ENCODE assay signal across 26 cellular contexts in the genomic region with DNA sequence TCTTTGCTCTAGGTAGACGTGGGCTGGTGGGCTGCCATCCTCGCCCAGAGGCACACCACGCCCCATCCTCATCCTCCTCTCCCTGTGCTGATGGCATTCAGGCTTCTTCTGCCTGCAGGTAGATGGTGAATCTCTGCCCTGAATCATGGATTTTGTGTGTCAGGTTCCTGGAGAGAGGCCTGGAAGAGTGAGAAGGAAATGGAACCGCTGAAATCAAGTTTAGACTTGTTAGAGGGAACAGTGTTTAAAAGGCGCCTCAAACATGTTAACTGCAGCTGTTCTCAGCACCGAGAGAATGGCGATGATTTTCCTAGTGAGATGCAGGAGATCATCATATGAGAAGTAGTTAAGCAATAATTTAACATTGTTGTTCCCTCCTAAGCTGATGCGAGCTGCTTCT.
"Had no signal": no experiment of that assay in that cellular context is flagged by ENCODE, and none has a peak within 500 bp of the region (broad histone marks: within the 10 kb centered on the region; RNA-seq: fewer than 3 reads in every experiment).

No MANE protein-coding gene starts in this region.

- H3K36me3 ChIP-seq: esophagus muscularis mucosa, gastrocnemius medialis, right lobe of liver, suprapubic skin, WERI-Rb-1 had no signal

- H3K27ac ChIP-seq: esophagus muscularis mucosa, gastrocnemius medialis, right lobe of liver, skin epidermis, suprapubic skin, WERI-Rb-1 had no signal

- FAIRE-seq: keratinocyte, TTC549 had no signal

- H3K4me1 ChIP-seq: esophagus muscularis mucosa, gastrocnemius medialis, right lobe of liver, suprapubic skin had no signal

- DNase-seq: activated CD4-positive, alpha-beta T cell treated with anti-CD3 and anti-CD28 coated beads, Interleukin-2, amount 10 ng/mL, durations not matched to agents 7 days and 5 days; activated CD4-positive, CD25-positive, alpha-beta regulatory T cell treated with anti-CD3 and anti-CD28 coated beads, Interleukin-2, amount 50 U/mL, for 72 hours; activated CD8-positive, alpha-beta memory T cell treated with anti-CD3 and anti-CD28 coated beads, Interleukin-2, amount 10 ng/mL, durations not matched to agents 7 days and 5 days; activated CD8-positive, alpha-beta T cell treated with anti-CD3 and anti-CD28 coated beads for 36 hours; activated effector memory CD4-positive, alpha-beta T cell treated with anti-CD3 and anti-CD28 coated beads, Interleukin-2, amount 50 U/mL, for 16 hours; activated naive CD4-positive, alpha-beta T cell treated with anti-CD3 and anti-CD28 coated beads, Interleukin-2, amount 10 ng/mL, durations not matched to agents 7 days and 5 days; activated T-cell treated with anti-CD3 and anti-CD28 coated beads for 4 hours; amygdala; effector CD8-positive, alpha-beta T cell; gastrocnemius medialis; left colon; mesenchymal stem cell; mucosa of descending colon; nephron progenitor cell; occipital lobe; right lobe of liver; stimulated activated CD4-positive, alpha-beta T cell treated with anti-CD3 and anti-CD28 coated beads, Interleukin-2, amount 100 ng/mL, for 24 hours; stimulated activated naive CD8-positive, alpha-beta T cell treated with anti-CD3 and anti-CD28 coated beads, Interleukin-15, amount 100 ng/mL, for 72 hours; T-cell; WERI-Rb-1 had no signal

- H3K27me3 ChIP-seq: gastrocnemius medialis, right lobe of liver, suprapubic skin had no signal

- H3K4me3 ChIP-seq: esophagus muscularis mucosa, gastrocnemius medialis, mucosa of descending colon, right lobe of liver, skin epidermis, suprapubic skin had no signal

- H3K9me3 ChIP-seq: esophagus muscularis mucosa, gastrocnemius medialis, mucosa of descending colon, right lobe of liver, suprapubic skin had no signal

- ATAC-seq: activated CD8-positive, alpha-beta memory T cell treated with anti-CD3 and anti-CD28 coated beads, Interleukin-2, amount 10 ng/mL, durations not matched to agents 7 days and 5 days; activated CD8-positive, alpha-beta T cell treated with anti-CD3 and anti-CD28 coated beads for 36 hours; gastrocnemius medialis; left colon; mucosa of descending colon; right lobe of liver; stimulated activated effector memory CD8-positive, alpha-beta T cell treated with anti-CD3 and anti-CD28 coated beads, Interleukin-12 subunit alpha, Interleukin-12 subunit beta, amount 100 ng/mL, for 72 hours; stimulated activated naive CD8-positive, alpha-beta T cell treated with anti-CD3 and anti-CD28 coated beads, Interleukin-15, amount 100 ng/mL, for 72 hours; T-cell had no signal
